9 cellular contexts compared by ENCODE assay signal in genomic region chr14:105181542-105182295, GRCh38. TPM values are rescaled to one million over a fixed set of nuclear protein-coding genes. Genes with fewer than 3 reads are reported as not detected.
DNase-seq lines count a peak whose midpoint lies in the region; ATAC-seq, FAIRE-seq and TF ChIP-seq lines count a peak whose summit lies in the region.
"Had no signal": no experiment of that assay in that cellular context is flagged by ENCODE, and none has a peak within 500 bp of the region (broad histone marks: within the 10 kb centered on the region; RNA-seq: fewer than 3 reads in every experiment).

No MANE protein-coding gene starts in this region.

- CTCF ChIA-PET in CD8-positive, alpha-beta memory T cell (lab: Charles Lee) = interaction anchor here (0.7 to 1.6 kb wide), 5 partner anchors 9 to 207 kb away, joined by 3 to 4 read pairs (median 3); partner anchors contain the start of gene JAG2

- H3K27ac Mint-ChIP-seq in CD8-positive, alpha-beta memory T cell = peak overlapping the region in 3 of 8 donors; percentile 29 to 75 (median 66)
- H3K27ac Mint-ChIP-seq in chondrocyte (ENCODE audit: unreplicated experiment) = no peak overlapping the region

- ATAC-seq in GM18505 (IDR thresholded peaks at IDR 0.05; ENCODE audit: unreplicated experiment) = no peak

- FAIRE-seq in D721Med (lab: Jason Lieb, UNC) = no peak
- FAIRE-seq: islet of Langerhans had no signal

- H3K9me3 ChIP-seq in CD8-positive, alpha-beta memory T cell (ENCODE audit: low read length) = no peaks in the 10 kb centered on the region
- no peaks in the 10 kb centered on the region for H3K9me3 ChIP-seq in neuron (ENCODE audit: low read length)

- no peaks in the 10 kb centered on the region for H3K36me3 Mint-ChIP-seq in CD8-positive, alpha-beta memory T cell
- H3K36me3 Mint-ChIP-seq in chondrocyte (ENCODE audit: low read depth) = no peaks in the 10 kb centered on the region

- H3K4me1 ChIP-seq in CD8-positive, alpha-beta memory T cell (ENCODE audit: insufficient read depth, low read length) = peaks cover 20% of the 10 kb centered on the region
- peaks cover 3% of the 10 kb centered on the region for H3K4me1 ChIP-seq in neuron (ENCODE audit: insufficient read depth, low read length)

- H3K4me3 ChIP-seq in CD8-positive, alpha-beta memory T cell (ENCODE audit: low read length) = no peak overlapping the region
- H3K4me3 ChIP-seq in Jurkat, Clone E6-1 (ENCODE audit: low read length) = peak overlapping the region; percentile 13
- H3K4me3 ChIP-seq in neuron (ENCODE audit: low read length) = peak overlapping the region; percentile 34

- peaks cover 0 to 2% of the 10 kb centered on the region in 2 donors for H3K27me3 Mint-ChIP-seq in CD8-positive, alpha-beta memory T cell
- H3K27me3 Mint-ChIP-seq in chondrocyte (ENCODE audit: low read depth) = no peaks in the 10 kb centered on the region

- peak overlapping the region; percentile 37 to 91 (median 65) for H3K4me3 Mint-ChIP-seq in CD8-positive, alpha-beta memory T cell
- H3K4me3 Mint-ChIP-seq in chondrocyte (ENCODE audit: unreplicated experiment) = peak overlapping the region; percentile 54

- no peak overlapping the region for H2AFZ ChIP-seq in neuron (ENCODE audit: low read depth, low read length)

- H3K27me3 ChIP-seq in CD8-positive, alpha-beta memory T cell (ENCODE audit: insufficient read depth, low read length, poor library complexity, severe bottlenecking) = no peaks in the 10 kb centered on the region
- H3K27me3 ChIP-seq in neuron (ENCODE audit: insufficient read depth, low read length) = peaks cover 32% of the 10 kb centered on the region

- no peak for DNase-seq in CD8-positive, alpha-beta memory T cell
- DNase-seq in Jurkat, Clone E6-1 (ENCODE audit: low read depth, low spot score) = no peak
- DNase-seq in chondrocyte (ENCODE audit: low spot score) (no peak), cerebellum (ENCODE audit: low spot score) (no peak), D721Med (ENCODE audit: insufficient read length, low spot score) (no peak), NCI-H2029 (lab: John Stamatoyannopoulos, UW) (no peak)

- no peaks in the 10 kb centered on the region for H3K9me3 Mint-ChIP-seq in CD8-positive, alpha-beta memory T cell
- no peaks in the 10 kb centered on the region for H3K9me3 Mint-ChIP-seq in chondrocyte (ENCODE audit: low read depth)

- no peaks in the 10 kb centered on the region for H3K36me3 ChIP-seq in CD8-positive, alpha-beta memory T cell (ENCODE audit: insufficient read depth, low read length)
- H3K36me3 ChIP-seq in neuron (ENCODE audit: insufficient read depth, low read length) = no peaks in the 10 kb centered on the region

- TF ChIP-seq CTCF in chondrocyte (IDR thresholded peaks at IDR 0.05) = no peak
- no peak for TF ChIP-seq CTCF in D721Med (IDR thresholded peaks at IDR 0.05; ENCODE audit: insufficient read depth, missing control alignments)

- POLR2A ChIA-PET in CD8-positive, alpha-beta memory T cell (lab: Charles Lee) = interaction anchor here (1.0 to 1.3 kb wide), 2 partner anchors 12 to 13 kb away, joined by 3 read pairs; no protein-coding TSS in a partner anchor

- peaks cover 0 to 18% (median 4%) of the 10 kb centered on the region in 3 donors for H3K4me1 Mint-ChIP-seq in CD8-positive, alpha-beta memory T cell
- peaks cover 9% of the 10 kb centered on the region for H3K4me1 Mint-ChIP-seq in chondrocyte (ENCODE audit: low read depth)

- no peak for TF ChIP-seq POLR2A in GM18505 (IDR thresholded peaks at IDR 0.05; ENCODE audit: borderline replicate concordance, extremely low read depth, insufficient read depth, insufficient read length)

- H3K27ac ChIP-seq in CD8-positive, alpha-beta memory T cell (ENCODE audit: low read depth, low read length) = no peak overlapping the region

RNA-seq across cellular contexts. Expression of gene NUDT14, which starts 0.6 kb away (rescaled TPM):
- total RNA-seq in CD8-positive, alpha-beta memory T cell = 1 to 10 TPM; 6.7 to 6.9 TPM
- 12.4 TPM for polyA plus RNA-seq in CD8-positive, alpha-beta memory T cell
- 41.0 TPM for polyA plus RNA-seq in Jurkat, Clone E6-1 (2012; ENCODE audit: insufficient read depth, insufficient read length)
- total RNA-seq in chondrocyte (13.7 to 37.4 TPM (median 35.0 TPM) in 3 replicates), cerebellum (9.7 TPM)

RNA-seq across cellular contexts. Expression of gene JAG2, which starts 13.1 kb away (rescaled TPM):
- total RNA-seq in CD8-positive, alpha-beta memory T cell = 1 to 10 TPM in 1 of 2 experiments, under 1 TPM in 1; 0.37 to 1.2 TPM
- polyA plus RNA-seq in CD8-positive, alpha-beta memory T cell = 0.15 TPM
- 14.8 TPM for polyA plus RNA-seq in Jurkat, Clone E6-1 (2012; ENCODE audit: insufficient read depth, insufficient read length)
- 8.3 to 18.2 TPM (median 16.8 TPM) in 3 replicates for total RNA-seq in chondrocyte
- 16.8 TPM for total RNA-seq in cerebellum
